13 cellular contexts compared by ENCODE assay signal in genomic region chr11:120343429-120343828, GRCh38. TPM values are rescaled to one million over a fixed set of nuclear protein-coding genes. Genes with fewer than 3 reads are reported as not detected.
DNase-seq lines count a peak whose midpoint lies in the region; ATAC-seq, FAIRE-seq and TF ChIP-seq lines count a peak whose summit lies in the region.
"Had no signal": no experiment of that assay in that cellular context is flagged by ENCODE, and none has a peak within 500 bp of the region (broad histone marks: within the 10 kb centered on the region; RNA-seq: fewer than 3 reads in every experiment).

No MANE protein-coding gene starts in this region.

- FAIRE-seq in GM12892 (lab: Jason Lieb, UNC) (peak; percentile 96), kidney (lab: Jason Lieb, UNC) (no peak)
- FAIRE-seq: H1 had no signal

- no peaks in the 10 kb centered on the region for H3K36me3 ChIP-seq in kidney (ENCODE audit: control insufficient read depth in 1 of 2, insufficient read depth in 2 of 2, low read length in 2 of 2)
- H3K36me3 ChIP-seq: colonic mucosa, ovary had no signal

- no peak for TF ChIP-seq CTCF in kidney (IDR thresholded peaks at IDR 0.05; ENCODE audit: borderline replicate concordance, extremely low read depth, insufficient read depth)

- peak; percentile 28 for DNase-seq in GM12892 (ENCODE audit: insufficient read length)
- no peak for DNase-seq in kidney
- no peak for DNase-seq in ecto neural progenitor cell (ENCODE audit: low spot score)
- no peak for DNase-seq in stimulated activated naive CD4-positive, alpha-beta T cell (lab: John Stamatoyannopoulos, UW)
- no peak for DNase-seq in NCI-H510A treated with DMSO at 0.1 percent for 48 hours (lab: John Stamatoyannopoulos, UW)
- no peak for DNase-seq in H4 (ENCODE audit: low spot score)
- DNase-seq: activated T-cell treated with anti-CD3 and anti-CD28 coated beads, Interleukin-2, amount 50 U/mL, for 72 hours; colonic mucosa; ovary; SHP77 had no signal

- intact Hi-C loops in kidney (cut with DNase I): no loop called here

- no peaks in the 10 kb centered on the region for H3K9me3 ChIP-seq in kidney (ENCODE audit: control insufficient read depth in 1 of 2, low read length in 2 of 2)
- H3K9me3 ChIP-seq: colonic mucosa, ovary had no signal

- peaks cover 10 to 48% of the 10 kb centered on the region in 2 donors for H3K4me1 ChIP-seq in kidney (ENCODE audit: control insufficient read depth in 1 of 2, insufficient read depth in 1 of 2, low read depth in 1 of 2, low read length in 2 of 2)

- H3K4me3 ChIP-seq in kidney (ENCODE audit: low read length in 2 of 2): peak overlapping the region; percentile 23 to 44
- H3K4me3 ChIP-seq: colonic mucosa, ovary had no signal

- TF ChIP-seq EP300 in Ishikawa (IDR thresholded peaks at IDR 0.05; ENCODE audit: borderline replicate concordance): no peak

- no peak for TF ChIP-seq POLR2A in GM12892 (IDR thresholded peaks at IDR 0.05; ENCODE audit: low read depth, low read length)

- peak overlapping the region in 1 of 2 donors; percentile 47 for H3K27ac ChIP-seq in kidney (ENCODE audit: low read depth in 2 of 2, low read length in 2 of 2)
- H3K27ac ChIP-seq: colonic mucosa, ovary had no signal

- ATAC-seq in GM21515 (IDR thresholded peaks at IDR 0.05; ENCODE audit: unreplicated experiment): peak; percentile 50

- no peak for TF ChIP-seq RAD21 in Ishikawa (IDR thresholded peaks at IDR 0.05; ENCODE audit: low read depth)

- no peak overlapping the region for H3K9ac ChIP-seq in kidney (ENCODE audit: low read length in 2 of 2)

TF ChIP-seq in Ishikawa, 13 proteins besides CTCF, POLR2A, EP300 and RAD21:
- TF ChIP-seq USF1 (IDR thresholded peaks at IDR 0.05) (peak; percentile 42; the same call in 1 of the 2 replicates), FOXM1 (IDR thresholded peaks at IDR 0.05; ENCODE audit: borderline replicate concordance, low read depth) (no peak)

RNA-seq across cellular contexts. Expression of gene ARHGEF12, which starts 7.2 kb away (rescaled TPM):
- 11.9 TPM for polyA plus RNA-seq in GM12892 (2012; ENCODE audit: missing spikeins)
- total RNA-seq in kidney: 161 TPM
- polyA plus RNA-seq in kidney (ENCODE audit: insufficient read depth, low read depth, low replicate concordance): 21.1 TPM
- 24.1 and 33.9 TPM in 2 replicates for total RNA-seq in H4 (2014; rRNA removed; shearing (Covaris generic))

RNA-seq across cellular contexts. Expression of gene TLCD5, which starts 18.3 kb away (rescaled TPM):
- polyA plus RNA-seq in GM12892 (2012; ENCODE audit: missing spikeins): 1.8 TPM
- 6.0 TPM for total RNA-seq in kidney
- polyA plus RNA-seq in kidney (ENCODE audit: insufficient read depth, low read depth, low replicate concordance): 4.9 TPM
- total RNA-seq in H4 (2014; rRNA removed; shearing (Covaris generic)): 5.4 and 6.3 TPM in 2 replicates
